Comparison of ENCODE assay signal across 8 cellular contexts in the genomic region with DNA sequence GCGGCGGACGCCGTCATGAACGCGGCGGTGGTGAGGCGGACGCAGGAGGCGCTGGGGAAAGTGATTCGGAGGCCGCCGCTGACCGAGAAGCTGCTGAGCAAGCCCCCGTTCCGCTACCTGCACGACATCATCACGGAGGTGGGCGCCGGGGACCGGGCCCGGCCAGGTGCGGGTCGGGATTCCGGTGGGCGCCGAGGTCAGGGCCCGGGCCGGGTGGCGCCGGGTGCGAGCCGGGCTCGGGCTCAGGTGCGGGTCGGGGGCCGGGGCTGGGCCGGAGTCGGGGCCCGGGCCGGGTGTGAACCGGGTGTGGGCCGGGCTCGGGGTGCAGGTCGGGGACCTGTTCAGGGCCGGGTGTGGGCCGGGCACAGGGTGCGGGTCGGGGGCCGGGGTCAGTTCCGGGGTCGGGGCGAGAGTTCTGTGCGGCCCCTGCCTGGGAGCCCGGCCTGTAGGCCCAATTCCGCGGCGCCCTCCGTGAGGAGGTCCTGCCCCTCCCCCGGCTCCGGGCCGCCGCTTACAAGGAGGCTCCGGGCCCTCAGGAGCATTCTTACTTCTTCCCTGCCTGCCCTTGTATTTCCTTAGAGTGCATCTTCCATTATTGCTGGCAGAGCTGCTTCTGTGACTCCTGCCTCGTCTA. TPM values are rescaled to one million over a fixed set of nuclear protein-coding genes. Genes with fewer than 3 reads are reported as not detected.
DNase-seq lines count a peak whose midpoint lies in the region; ATAC-seq and TF ChIP-seq lines count a peak whose summit lies in the region.

No MANE protein-coding gene starts in this region.

- peak overlapping the region; percentile 90 to 97 (median 90) for H3K4me3 Mint-ChIP-seq in brain
- H3K4me3 Mint-ChIP-seq in type B pancreatic cell, result peak overlapping the region; percentile 90

- intact Hi-C loops in right lobe of liver (cut with DNase I), result no loop called here

- H3K4me1 ChIP-seq in HUES6 (ENCODE audit: control insufficient read depth, insufficient read depth, low read length) (peaks cover 16% of the 10 kb centered on the region), right lobe of liver (peaks cover 0 to 7% (median 3%) of the 10 kb centered on the region in 4 donors)

- H3K36me3 Mint-ChIP-seq in brain (peaks cover 15% of the 10 kb centered on the region), type B pancreatic cell (peaks cover 7% of the 10 kb centered on the region)

- H3K27me3 ChIP-seq in HUES6 (ENCODE audit: control insufficient read depth, insufficient read depth, low read length), result peaks cover 5% of the 10 kb centered on the region
- no peaks in the 10 kb centered on the region for H3K27me3 ChIP-seq in right lobe of liver

- H3K27me3 Mint-ChIP-seq in brain (peaks cover 15% of the 10 kb centered on the region), type B pancreatic cell (peaks cover 2% of the 10 kb centered on the region)

- H3K9me3 ChIP-seq in HUES6 (ENCODE audit: control insufficient read depth, insufficient read depth, low read depth, low read length) (no peaks in the 10 kb centered on the region), right lobe of liver (no peaks in the 10 kb centered on the region)

- ATAC-seq in GM21515 (IDR thresholded peaks at IDR 0.05; ENCODE audit: unreplicated experiment) (peak; percentile 39), right lobe of liver (peak in 1 of 4 donors; percentile 1)

- peak overlapping the region; percentile 33 to 86 (median 63) for H3K27ac Mint-ChIP-seq in brain
- H3K27ac Mint-ChIP-seq in type B pancreatic cell, result peak overlapping the region; percentile 76

- DNase-seq in EL, result peak; percentile 29
- DNase-seq in right lobe of liver, result peak in 1 of 3 donors; percentile 57
- DNase-seq in type B pancreatic cell (ENCODE audit: extremely low spot score, unreplicated experiment), result no peak
- no peak for DNase-seq in SHP77 (lab: John Stamatoyannopoulos, UW)
- DNase-seq in SHP77 treated with DMSO at 0.1 percent for 48 hours (lab: John Stamatoyannopoulos, UW), result no peak

- H3K9me3 Mint-ChIP-seq in brain, result peaks cover 0 to 13% (median 0%) of the 10 kb centered on the region in 5 experiments
- no peaks in the 10 kb centered on the region for H3K9me3 Mint-ChIP-seq in type B pancreatic cell

- TF ChIP-seq CTCF in brain (conservative IDR thresholded peaks at IDR 0.05) (no peak), right lobe of liver (IDR thresholded peaks at IDR 0.05) (no peak), type B pancreatic cell (conservative IDR thresholded peaks at IDR 0.05) (no peak)

- H3K36me3 ChIP-seq in HUES6 (ENCODE audit: control insufficient read depth, insufficient read depth, low read length), result peaks cover 2% of the 10 kb centered on the region; the same call in 1 of the 2 replicates
- H3K36me3 ChIP-seq in right lobe of liver, result peaks cover 0 to 1% (median 0%) of the 10 kb centered on the region in 4 donors

- peak overlapping the region; percentile 83 for H3K4me3 ChIP-seq in HUES6 (ENCODE audit: low read depth, low read length)
- peak overlapping the region; percentile 67 to 94 (median 83) for H3K4me3 ChIP-seq in right lobe of liver

- H3K27ac ChIP-seq in HUES6 (ENCODE audit: low read depth, low read length) (no peak overlapping the region), right lobe of liver (peak overlapping the region in 1 of 3 donors; percentile 33)

- peak overlapping the region; percentile 73 for H3K9ac ChIP-seq in HUES6 (ENCODE audit: low read length)

- peaks cover 25% of the 10 kb centered on the region for H3K4me1 Mint-ChIP-seq in brain
- peaks cover 14% of the 10 kb centered on the region for H3K4me1 Mint-ChIP-seq in type B pancreatic cell (ENCODE audit: unreplicated experiment)

- TF ChIP-seq POLR2A in right lobe of liver (IDR thresholded peaks at IDR 0.05), result no peak

- WGBS in right lobe of liver (ENCODE audit: insufficient coverage, low coverage, low lambda C conversion rate, missing lambda C conversion rate), result under 1% methylated on average over 13 of the region's 65 CpGs

RNA-seq across cellular contexts. Expression of a gene that starts 0.4 kb away (rescaled TPM):
- polyA plus RNA-seq in brain (ENCODE audit: insufficient read depth, low read depth, low replicate concordance), result 7.9 TPM
- total RNA-seq in right lobe of liver (10 to 100 TPM in 2 of 6 experiments, 1 to 10 TPM in 4; 4.6 to 12.0 (median 8.3) TPM), type B pancreatic cell (ENCODE audit: low replicate concordance) (20.9 and 21.0 TPM in 2 replicates)

RNA-seq across cellular contexts. Expression of a gene that starts 32.4 kb away (rescaled TPM):
- 5.6 TPM for polyA plus RNA-seq in brain (ENCODE audit: insufficient read depth, low read depth, low replicate concordance)
- total RNA-seq in right lobe of liver (10 to 100 TPM in 1 of 6 experiments, 1 to 10 TPM in 5; 4.5 to 12.5 (median 6.1) TPM), type B pancreatic cell (ENCODE audit: low replicate concordance) (14.0 and 15.5 TPM in 2 replicates)
